ENCODE assay signal across 1 cellular context in genomic region chr11:66701432-66702240, GRCh38.
TF ChIP-seq lines count a peak whose summit lies in the region.

No MANE protein-coding gene starts in this region.

TF ChIP-seq in K562, 482 proteins besides CTCF, POLR2A, EP300 and RAD21 (continued from another document and continues in another):
- TF ChIP-seq CGGBP1 (CRISPR knock-in tag; IDR thresholded peaks at IDR 0.05) = no peak
- TF ChIP-seq MYC (IDR thresholded peaks at IDR 0.05; ENCODE audit: low read depth, low read length) = no peak
- no peak for TF ChIP-seq MYC (CRISPR knock-in tag; IDR thresholded peaks at IDR 0.05; ENCODE audit: borderline replicate concordance, low read depth)
- peak; percentile 34; the same call in 1 of the 2 replicates for TF ChIP-seq BHLHE40 (IDR thresholded peaks at IDR 0.05; ENCODE audit: low read length)
- TF ChIP-seq ZNF3 (CRISPR knock-in tag; IDR thresholded peaks at IDR 0.05) = no peak
- TF ChIP-seq TGIF2 (CRISPR knock-in tag; IDR thresholded peaks at IDR 0.05) = no peak
- no peak for TF ChIP-seq XRCC3 (IDR thresholded peaks at IDR 0.05)
- TF ChIP-seq ZKSCAN1 (IDR thresholded peaks at IDR 0.05; ENCODE audit: low read depth, low read length) = no peak
- 0 out of 2 replicates have a peak, but pooled peaks have one; percentile 74 for TF ChIP-seq RREB1 (CRISPR knock-in tag; IDR thresholded peaks at IDR 0.05)
- TF ChIP-seq ELK3 (CRISPR knock-in tag; IDR thresholded peaks at IDR 0.05) = no peak
- no peak for TF ChIP-seq CBX8 (IDR thresholded peaks at IDR 0.05; ENCODE audit: borderline replicate concordance, extremely low read depth, low read depth, low read length, poor library complexity, severe bottlenecking)
- 0 out of 2 replicates have a peak, but pooled peaks have one; percentile 62 for TF ChIP-seq MEF2A (IDR thresholded peaks at IDR 0.05; ENCODE audit: control insufficient read depth, low read depth, low read length)
- no peak; the same call in 1 of the 2 replicates for TF ChIP-seq MTA3 (IDR thresholded peaks at IDR 0.05; ENCODE audit: borderline replicate concordance)
- no peak for TF ChIP-seq C11orf30 (IDR thresholded peaks at IDR 0.05; ENCODE audit: low read depth)
- no peak for TF ChIP-seq REST (CRISPR knock-in tag; IDR thresholded peaks at IDR 0.05; ENCODE audit: low read depth)
- no peak; the same call in 1 of the 2 replicates for TF ChIP-seq RB1 (IDR thresholded peaks at IDR 0.05; ENCODE audit: low read depth)
- TF ChIP-seq MNT (conservative IDR thresholded peaks at IDR 0.05) = peak in 1 of 2 experiments; percentile 70; a peak in 2 of 4 replicates
- no peak for TF ChIP-seq TBP (optimal IDR thresholded peaks at IDR 0.05; ENCODE audit: low read depth, low read length)
- TF ChIP-seq CBX1 (IDR thresholded peaks at IDR 0.05; ENCODE audit: low read depth) = no peak
- TF ChIP-seq ZNF23 (CRISPR knock-in tag; IDR thresholded peaks at IDR 0.05) = no peak
- no peak for TF ChIP-seq CLOCK (CRISPR knock-in tag; IDR thresholded peaks at IDR 0.05; ENCODE audit: borderline replicate concordance)
- no peak for TF ChIP-seq ZNF354B (CRISPR knock-in tag; IDR thresholded peaks at IDR 0.05)
- 0 out of 2 replicates have a peak, but pooled peaks have one; percentile 23 for TF ChIP-seq SMAD3 (CRISPR knock-in tag; conservative IDR thresholded peaks at IDR 0.05)
- no peak for TF ChIP-seq RBM17 (IDR thresholded peaks at IDR 0.05; ENCODE audit: borderline replicate concordance, low read depth, low read length)
- TF ChIP-seq ZNF324 (CRISPR knock-in tag; IDR thresholded peaks at IDR 0.05) = no peak
- peak; percentile 88 for TF ChIP-seq SPI1 (IDR thresholded peaks at IDR 0.05; ENCODE audit: borderline replicate concordance, low read depth, low read length)
- no peak for TF ChIP-seq ATF6 (CRISPR knock-in tag; IDR thresholded peaks at IDR 0.05)
- no peak for TF ChIP-seq ZNF280B (CRISPR knock-in tag; IDR thresholded peaks at IDR 0.05)
- no peak for TF ChIP-seq SMARCB1 (IDR thresholded peaks at IDR 0.05; ENCODE audit: insufficient read length, low read depth)
- TF ChIP-seq NR4A1 (CRISPR knock-in tag; IDR thresholded peaks at IDR 0.05) = no peak
- no peak for TF ChIP-seq NR4A1 (tag; IDR thresholded peaks at IDR 0.05)
- peak; percentile 28; the same call in 1 of the 2 replicates for TF ChIP-seq TRIM28 (IDR thresholded peaks at IDR 0.05)
- no peak for TF ChIP-seq RNF219 (CRISPR knock-in tag; IDR thresholded peaks at IDR 0.05)
- no peak for TF ChIP-seq RBM34 (IDR thresholded peaks at IDR 0.05; ENCODE audit: borderline replicate concordance, insufficient read depth, low read length)
- no peak; the same call in 1 of the 2 replicates for TF ChIP-seq ZNF589 (CRISPR knock-in tag; IDR thresholded peaks at IDR 0.05; ENCODE audit: low read depth)
- peak; percentile 65 for TF ChIP-seq MTA2 (IDR thresholded peaks at IDR 0.05; ENCODE audit: low read depth)
- TF ChIP-seq RFX7 (CRISPR knock-in tag; IDR thresholded peaks at IDR 0.05) = no peak
- TF ChIP-seq EP400 (IDR thresholded peaks at IDR 0.05) = peak; percentile 68
